ENCODE assay signal across 17 cellular contexts in the genomic region with DNA sequence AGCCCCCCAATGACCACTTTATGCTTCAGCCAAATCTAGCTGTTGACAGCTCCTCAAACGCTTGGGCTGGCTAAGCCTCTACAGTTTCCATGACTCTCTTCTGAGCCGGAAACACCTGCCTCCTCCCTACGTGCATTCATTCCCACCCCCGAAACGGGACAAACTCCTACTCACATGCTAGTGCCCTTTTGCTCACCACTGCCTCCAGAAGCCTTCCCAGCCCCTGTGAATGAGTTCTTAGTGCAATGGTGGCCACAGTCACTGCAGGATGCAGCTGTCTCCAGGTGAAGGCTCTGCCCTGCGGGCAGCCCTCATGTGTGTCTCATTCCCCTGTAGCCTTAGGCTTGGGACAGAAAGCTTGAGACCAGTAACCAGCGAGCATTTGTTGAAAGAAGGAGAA.
A peak's percentile ranks its signal among the peaks of the same experiment; 100 is the strongest.
DNase-seq lines count a peak whose midpoint lies in the region; ATAC-seq and TF ChIP-seq lines count a peak whose summit lies in the region.
"Had no signal": no experiment of that assay in that cellular context is flagged by ENCODE, and none has a peak within 500 bp of the region (broad histone marks: within the 10 kb centered on the region; RNA-seq: fewer than 3 reads in every experiment).

No MANE protein-coding gene starts in this region.

- peak overlapping the region; percentile 56 for H2BK15ac ChIP-seq in neuronal stem cell (ENCODE audit: low read length)

- H3K4me3 ChIP-seq in H7 (ENCODE audit: insufficient read depth, low read depth, low read length) = no peak overlapping the region
- H3K4me3 ChIP-seq in Panc1 (ENCODE audit: low read depth in 2 of 2, low read length in 2 of 2) = no peak overlapping the region
- no peak overlapping the region for H3K4me3 ChIP-seq in neuronal stem cell (ENCODE audit: low read length in 2 of 2)
- no peak overlapping the region for H3K4me3 ChIP-seq in Peyer's patch

- no peaks in the 10 kb centered on the region for H3K9me3 ChIP-seq in Panc1 (ENCODE audit: control insufficient read depth, insufficient read depth, low read depth, low read length)
- no peaks in the 10 kb centered on the region for H3K9me3 ChIP-seq in neuronal stem cell (replicated peaks in 1 of 2; ENCODE audit: control insufficient read depth in 2 of 2, insufficient read depth in 1 of 2, low read depth in 1 of 2, low read length in 2 of 2)
- H3K9me3 ChIP-seq in Peyer's patch = no peaks in the 10 kb centered on the region
- H3K9me3 ChIP-seq: BE2C had no signal

- H2AFZ ChIP-seq in neuronal stem cell (ENCODE audit: low read length) = no peak overlapping the region

- ATAC-seq in Panc1 (0 out of 2 replicates have a peak, but pooled peaks have one; percentile 44), GM18909 (IDR thresholded peaks at IDR 0.05; ENCODE audit: poor library complexity, unreplicated experiment) (no peak)

- intact Hi-C loops in Panc1 (cut with micrococcal nuclease; ENCODE audit: unreplicated experiment) = no loop called here

- TF ChIP-seq CTCF in Panc1 (IDR thresholded peaks at IDR 0.05) = no peak
- no peak for TF ChIP-seq CTCF in GM13976 (IDR thresholded peaks at IDR 0.05; ENCODE audit: borderline replicate concordance, control extremely low read depth, extremely low read depth, insufficient read depth, missing control alignments)
- no peak for TF ChIP-seq CTCF in Peyer's patch (IDR thresholded peaks at IDR 0.05)

- in situ Hi-C loops in Panc1 (cut with HindIII; ENCODE audit: low pct_unique_long_range_greater_than_20kb, low sequenced_read_pairs) = no loop called here
- in situ Hi-C loops in GM13976 (cut with MboI; ENCODE audit: low sequenced_read_pairs, unreplicated experiment) = no loop called here

- no peak overlapping the region for H2BK120ac ChIP-seq in neuronal stem cell (ENCODE audit: low read depth, low read length)

- H3K9ac ChIP-seq in neuronal stem cell (ENCODE audit: low read depth, low read length, poor library complexity) = no peak overlapping the region

- peak overlapping the region; percentile 92 for H3K18ac ChIP-seq in neuronal stem cell (ENCODE audit: low read length)

- H3K79me1 ChIP-seq in neuronal stem cell (ENCODE audit: low read depth, low read length) = no peaks in the 10 kb centered on the region

- no CpG with 5 or more reads among the region's 7 CpGs for WGBS in neuronal stem cell (ENCODE audit: extremely low coverage in 2 of 2, insufficient read length in 2 of 2, insufficient replicate concordance in 1 of 2), 2 donors

- peak overlapping the region; percentile 42 for H2AK5ac ChIP-seq in neuronal stem cell (ENCODE audit: low read depth, low read length)

- no peak overlapping the region for H2BK5ac ChIP-seq in neuronal stem cell (ENCODE audit: low read length)

- POLR2A ChIA-PET in Panc1 (lab: Charles Lee) = no interaction called here

- H3K4me2 ChIP-seq in neuronal stem cell (ENCODE audit: insufficient read depth, low read length, poor library complexity, severe bottlenecking) = no peak overlapping the region

- BruUV-seq in Panc1 (replicated peaks; lab: Mats Ljungman, UMichigan) = no TSS peak

- H4K8ac ChIP-seq in neuronal stem cell (ENCODE audit: low read depth, low read length) = no peak overlapping the region

- no peak for TF ChIP-seq POLR2A in Peyer's patch (IDR thresholded peaks at IDR 0.05)

- H3K27ac ChIP-seq in Panc1 (ENCODE audit: low read length) (no peak overlapping the region), neuronal stem cell (replicated peaks; ENCODE audit: low read length) (no peak overlapping the region), Peyer's patch (no peak overlapping the region)

- DNase-seq in H7 (peak; percentile 66), Panc1 (ENCODE audit: low read depth, low spot score) (no peak), dermis blood vessel endothelial cell (peak; percentile 57), neuronal stem cell (ENCODE audit: low spot score) (no peak), GM13976 (ENCODE audit: low spot score) (no peak), SKM-1 treated with dmso at 0.1 percent for 144 hours (lab: John Stamatoyannopoulos, UW; ENCODE audit: unreplicated experiment) (no peak), Peyer's patch (no peak)
- DNase-seq: BE2C; CD8-positive, alpha-beta memory T cell; EL; HCEC 1CT; KG1; NCI-H1105; NCI-H187; NCI-H82; SHP77 had no signal

- no peaks in the 10 kb centered on the region; the same call in 1 of the 2 replicates for H3K4me1 ChIP-seq in Panc1 (ENCODE audit: control insufficient read depth, insufficient read depth, low read length)
- peaks cover 11% of the 10 kb centered on the region in 2 donors for H3K4me1 ChIP-seq in neuronal stem cell (ENCODE audit: control insufficient read depth in 2 of 2, insufficient read depth in 1 of 2, low read depth in 1 of 2, low read length in 2 of 2)
- no peaks in the 10 kb centered on the region for H3K4me1 ChIP-seq in Peyer's patch
- H3K4me1 ChIP-seq: BE2C had no signal

- CTCF ChIA-PET in Panc1 (lab: Charles Lee) = no interaction called here

- no peak overlapping the region for H3K14ac ChIP-seq in neuronal stem cell (ENCODE audit: low read length)

- H3K27me3 ChIP-seq in H7 (ENCODE audit: control insufficient read depth, insufficient read depth, low read length) (no peaks in the 10 kb centered on the region), Panc1 (ENCODE audit: control insufficient read depth, insufficient read depth, low read length) (peaks cover 2% of the 10 kb centered on the region; the same call in 1 of the 2 replicates), neuronal stem cell (ENCODE audit: control insufficient read depth in 3 of 3, insufficient read depth in 3 of 3, low read depth in 1 of 3, low read length in 3 of 3) (peaks cover 0 to 48% (median 0%) of the 10 kb centered on the region in 3 experiments), Peyer's patch (no peaks in the 10 kb centered on the region)
- H3K27me3 ChIP-seq: BE2C had no signal

- H4K91ac ChIP-seq in neuronal stem cell (ENCODE audit: low read depth, low read length, poor library complexity) = no peak overlapping the region

- H3K23ac ChIP-seq in neuronal stem cell (ENCODE audit: low read depth, low read length, poor library complexity) = no peak overlapping the region

- H3K4ac ChIP-seq in neuronal stem cell (ENCODE audit: low read length) = no peak overlapping the region

- H3K36me3 ChIP-seq in H7 (replicated peaks; ENCODE audit: control insufficient read depth, insufficient read depth, low read length) = no peaks in the 10 kb centered on the region
- H3K36me3 ChIP-seq in Panc1 (ENCODE audit: control insufficient read depth, insufficient read depth, low read length) = no peaks in the 10 kb centered on the region
- no peaks in the 10 kb centered on the region for H3K36me3 ChIP-seq in neuronal stem cell (replicated peaks in 1 of 2; ENCODE audit: control insufficient read depth in 2 of 2, insufficient read depth in 2 of 2, low read length in 2 of 2)
- no peaks in the 10 kb centered on the region for H3K36me3 ChIP-seq in Peyer's patch
- H3K36me3 ChIP-seq: BE2C had no signal

- H2BK12ac ChIP-seq in neuronal stem cell (ENCODE audit: low read length) = no peak overlapping the region

Comparison
In these comparisons a context has a peak if more than half of its experiments do, and no peak if none do; other contexts are left out.
1. DNase-seq: peak in H7 (single experiment) and dermis blood vessel endothelial cell (single experiment); none in Panc1 (single experiment), neuronal stem cell (single experiment), GM13976 (single experiment), SKM-1 treated with dmso at 0.1 percent for 144 hours (single experiment) and Peyer's patch (0 of 3).